In the genomic region with DNA sequence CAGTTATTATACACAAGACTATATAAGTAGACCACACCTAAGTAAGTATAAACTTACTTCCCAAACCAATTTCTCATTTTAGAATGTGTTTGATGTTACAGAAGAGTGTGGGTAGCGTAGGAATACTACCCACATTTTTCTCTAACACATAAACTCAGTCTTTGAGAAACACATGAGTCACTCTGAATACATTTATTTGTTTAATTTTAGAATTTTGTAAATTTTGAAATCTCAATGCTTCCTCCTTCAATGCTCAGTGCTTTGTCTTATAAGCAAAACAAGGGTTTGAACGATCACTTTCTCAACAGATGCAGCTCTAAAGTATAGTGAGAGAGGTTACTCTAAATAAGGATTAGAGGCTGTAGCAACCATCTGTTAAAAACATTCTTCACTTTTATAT, we compare ENCODE assay signal across 22 cellular contexts.
"Had no signal": no experiment of that assay in that cellular context is flagged by ENCODE, and none has a peak within 500 bp of the region (broad histone marks: within the 10 kb centered on the region; RNA-seq: fewer than 3 reads in every experiment).

No MANE protein-coding gene starts in this region.

- H3K27ac ChIP-seq: breast epithelium, colonic mucosa, dorsolateral prefrontal cortex, esophagus squamous epithelium, heart right ventricle, neutrophil, ovary, prostate gland, thyroid gland had no signal

- DNase-seq: activated B cell treated with CpG ODN at 0.5 μM for 24 hours; activated CD4-positive, alpha-beta T cell treated with anti-CD3 and anti-CD28 coated beads for 36 hours; activated CD4-positive, alpha-beta T cell treated with anti-CD3 and anti-CD28 coated beads, Interleukin-2, amount 50 U/mL, for 4 hours; activated CD8-positive, alpha-beta memory T cell treated with anti-CD3 and anti-CD28 coated beads for 24 hours; activated CD8-positive, alpha-beta memory T cell treated with anti-CD3 and anti-CD28 coated beads, Interleukin-2, amount 50 U/mL, for 4 hours; activated T-cell treated with anti-CD3 and anti-CD28 coated beads, Interleukin-2, amount 50 U/mL, for 24 hours; amniotic stem cell; colonic mucosa; dorsolateral prefrontal cortex; endodermal cell; esophagus squamous epithelium; heart right ventricle; islet precursor cell; left colon; ovary; stimulated activated CD4-positive, alpha-beta T cell treated with anti-CD3 and anti-CD28 coated beads, Interleukin-4, amount 100 ng/mL, for 24 hours; stimulated activated naive CD8-positive, alpha-beta T cell treated with anti-CD3 and anti-CD28 coated beads, Interleukin-15, Interleukin-2, amounts not matched to agents 100 U/mL and 50 U/mL, for 24 hours; T1000; thyroid gland had no signal

- H3K9me3 ChIP-seq: breast epithelium, colonic mucosa, esophagus squamous epithelium, heart right ventricle, neutrophil, ovary, prostate gland, thyroid gland had no signal

- H3K4me1 ChIP-seq: breast epithelium, colonic mucosa, esophagus squamous epithelium, heart right ventricle, prostate gland, thyroid gland had no signal

- H3K27me3 ChIP-seq: breast epithelium, colonic mucosa, dorsolateral prefrontal cortex, esophagus squamous epithelium, heart right ventricle, neutrophil, ovary, thyroid gland had no signal

- H3K4me3 ChIP-seq: breast epithelium, colonic mucosa, dorsolateral prefrontal cortex, esophagus squamous epithelium, heart right ventricle, ovary, prostate gland, thyroid gland had no signal

- H3K36me3 ChIP-seq: breast epithelium, colonic mucosa, esophagus squamous epithelium, heart right ventricle, neutrophil, ovary, prostate gland, thyroid gland had no signal
